11 cellular contexts compared by ENCODE assay signal in genomic region chr12:46366771-46367170, GRCh38. TPM values are rescaled to one million over a fixed set of nuclear protein-coding genes. Genes with fewer than 3 reads are reported as not detected.
A peak's percentile ranks its signal among the peaks of the same experiment; 100 is the strongest.
DNase-seq lines count a peak whose midpoint lies in the region; ATAC-seq and TF ChIP-seq lines count a peak whose summit lies in the region.
"Had no signal": no experiment of that assay in that cellular context is flagged by ENCODE, and none has a peak within 500 bp of the region (broad histone marks: within the 10 kb centered on the region; RNA-seq: fewer than 3 reads in every experiment).

No MANE protein-coding gene starts in this region.

- DNase-seq in HCEC 1CT = peak; percentile 6
- DNase-seq in NCI-H2029 (lab: John Stamatoyannopoulos, UW) = no peak
- no peak for DNase-seq in putamen (ENCODE audit: low spot score)
- DNase-seq: NCI-H1436, retina had no signal

- H3K9me3 ChIP-seq in gastroesophageal sphincter (no peaks in the 10 kb centered on the region), subcutaneous abdominal adipose tissue (ENCODE audit: control insufficient read depth in 5 of 5, low read length in 5 of 5) (no peaks in the 10 kb centered on the region)

- TF ChIP-seq CTCF in gastroesophageal sphincter (IDR thresholded peaks at IDR 0.05) = no peak

- H3K27ac ChIP-seq in gastroesophageal sphincter (peak overlapping the region in 1 of 4 donors; percentile 99), subcutaneous abdominal adipose tissue (ENCODE audit: low read depth, low read length) (peak overlapping the region; percentile 99)
- H3K27ac ChIP-seq: HL-60 had no signal

- TF ChIP-seq EP300 in gastroesophageal sphincter (IDR thresholded peaks at IDR 0.05) = no peak

- peak overlapping the region; percentile 95 for H3K4me3 Mint-ChIP-seq in activated T-helper 17 cell treated with anti-CD3 and anti-CD28 coated beads, Interleukin-2, amount 50 U/mL, for 72 hours

- no peaks in the 10 kb centered on the region for H3K9me3 Mint-ChIP-seq in activated T-helper 17 cell treated with anti-CD3 and anti-CD28 coated beads, Interleukin-2, amount 50 U/mL, for 72 hours

- no peak for ATAC-seq in activated T-helper 17 cell treated with anti-CD3 and anti-CD28 coated beads, Interleukin-2, amount 50 U/mL, for 72 hours (replicated peaks)
- ATAC-seq in gastroesophageal sphincter (no peak), HG02852 (IDR thresholded peaks at IDR 0.05; ENCODE audit: unreplicated experiment) (no peak)
- ATAC-seq: left lobe of liver had no signal

- H3K36me3 Mint-ChIP-seq in activated T-helper 17 cell treated with anti-CD3 and anti-CD28 coated beads, Interleukin-2, amount 50 U/mL, for 72 hours (ENCODE audit: low read depth) = peaks cover 100% of the 10 kb centered on the region

- peak overlapping the region; percentile 1 to 93 for H3K4me3 ChIP-seq in gastroesophageal sphincter
- no peak overlapping the region for H3K4me3 ChIP-seq in subcutaneous abdominal adipose tissue (ENCODE audit: low read depth in 1 of 5, low read length in 5 of 5)

- 54 to 60% methylated on average over 5 of the region's 5 CpGs for WGBS in gastroesophageal sphincter (ENCODE audit: low coverage in 1 of 2), 2 donors

- H3K27me3 ChIP-seq in gastroesophageal sphincter (no peaks in the 10 kb centered on the region), subcutaneous abdominal adipose tissue (ENCODE audit: control insufficient read depth in 5 of 5, insufficient read depth in 4 of 5, low read length in 5 of 5) (no peaks in the 10 kb centered on the region)

- H3K4me1 ChIP-seq in gastroesophageal sphincter = peaks cover 28 to 88% (median 53%) of the 10 kb centered on the region in 3 donors
- peaks cover 12 to 76% (median 69%) of the 10 kb centered on the region in 5 donors for H3K4me1 ChIP-seq in subcutaneous abdominal adipose tissue (ENCODE audit: control insufficient read depth in 5 of 5, insufficient read depth in 5 of 5, low read length in 5 of 5)

- H3K36me3 ChIP-seq in gastroesophageal sphincter (peaks cover 54 to 94% of the 10 kb centered on the region in 2 donors), subcutaneous abdominal adipose tissue (ENCODE audit: control insufficient read depth in 5 of 5, insufficient read depth in 5 of 5, low read length in 5 of 5) (peaks cover 70 to 90% (median 85%) of the 10 kb centered on the region in 5 donors)

- no peak overlapping the region for H3K27ac Mint-ChIP-seq in activated T-helper 17 cell treated with anti-CD3 and anti-CD28 coated beads, Interleukin-2, amount 50 U/mL, for 72 hours

- peak overlapping the region in 1 of 5 donors; percentile 36 for H3K9ac ChIP-seq in subcutaneous abdominal adipose tissue (ENCODE audit: low read length in 5 of 5)

- peaks cover 46% of the 10 kb centered on the region for H3K4me1 Mint-ChIP-seq in activated T-helper 17 cell treated with anti-CD3 and anti-CD28 coated beads, Interleukin-2, amount 50 U/mL, for 72 hours

- H3K27me3 Mint-ChIP-seq in activated T-helper 17 cell treated with anti-CD3 and anti-CD28 coated beads, Interleukin-2, amount 50 U/mL, for 72 hours = no peaks in the 10 kb centered on the region

- TF ChIP-seq POLR2A in gastroesophageal sphincter (IDR thresholded peaks at IDR 0.05) = no peak

RNA-seq across cellular contexts. Expression of gene SLC38A2, which starts 5.8 kb away (rescaled TPM):
- total RNA-seq in activated T-helper 17 cell treated with anti-CD3 and anti-CD28 coated beads, Interleukin-2, amount 50 U/mL, for 72 hours = 100 to 1,000 TPM; 203 to 206 TPM
- 100 to 1,000 TPM; 175 to 271 (median 263) TPM for total RNA-seq in gastroesophageal sphincter

Comparison
In these comparisons a context has a peak if more than half of its experiments do, and no peak if none do; other contexts are left out.
1. H3K4me3 ChIP-seq: peak in gastroesophageal sphincter (2 of 2); none in subcutaneous abdominal adipose tissue (0 of 5).